In the genomic region with DNA sequence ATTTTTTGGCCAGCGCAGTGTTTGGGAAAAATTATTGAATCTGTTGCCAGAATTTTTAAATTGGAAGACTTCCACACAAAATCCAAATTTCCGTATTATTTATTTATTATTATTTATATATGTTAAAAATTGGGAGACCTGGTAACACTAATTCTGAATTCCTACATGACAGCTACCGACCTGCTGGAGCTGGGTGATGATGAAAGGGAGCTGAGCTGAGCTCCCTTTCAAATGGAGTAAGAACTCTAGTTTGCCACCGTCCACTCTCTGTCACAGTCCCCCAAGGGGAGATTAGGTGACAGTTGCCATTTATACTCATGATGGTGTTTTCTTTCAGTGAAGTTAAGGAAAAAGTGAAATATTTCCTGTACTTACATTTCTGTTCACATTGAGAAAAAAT, we compare ENCODE assay signal across 8 cellular contexts. TPM values are rescaled to one million over a fixed set of nuclear protein-coding genes. Genes with fewer than 3 reads are reported as not detected.
DNase-seq lines count a peak whose midpoint lies in the region; ATAC-seq and TF ChIP-seq lines count a peak whose summit lies in the region.

No MANE protein-coding gene starts in this region.

- peaks cover 0 to 2% (median 0%) of the 10 kb centered on the region in 5 experiments for H3K9me3 Mint-ChIP-seq in brain

- no peak for ATAC-seq in HG02759 (IDR thresholded peaks at IDR 0.05; ENCODE audit: unreplicated experiment)

- no peaks in the 10 kb centered on the region for H3K36me3 ChIP-seq in A673 (ENCODE audit: insufficient read depth, low read length, poor library complexity, severe bottlenecking)
- H3K36me3 ChIP-seq in mucosa of stomach (ENCODE audit: control insufficient read depth, insufficient read depth, low read length) = no peaks in the 10 kb centered on the region

- intact Hi-C loops in A673 (cut with micrococcal nuclease; ENCODE audit: unreplicated experiment) = loop anchor here (5.0 kb wide), 1 partner anchor 61 kb away; no protein-coding TSS in a partner anchor

- H3K4me1 ChIP-seq in A673 (ENCODE audit: insufficient read depth, low read length, poor library complexity, severe bottlenecking) = peaks cover 25% of the 10 kb centered on the region
- H3K4me1 ChIP-seq in mucosa of stomach (ENCODE audit: control insufficient read depth, insufficient read depth, low read length) = peaks cover 22% of the 10 kb centered on the region

- H3K9ac ChIP-seq in mucosa of stomach (ENCODE audit: low read length) = peak overlapping the region; percentile 82

- H3K4me1 Mint-ChIP-seq in brain = peaks cover 66% of the 10 kb centered on the region

- H3K4me3 Mint-ChIP-seq in brain = peak overlapping the region; percentile 94 to 98 (median 96)

- CTCF ChIA-PET in A673 (lab: Charles Lee) = no interaction called here

- BruUV-seq in A673 (replicated peaks; lab: Mats Ljungman, UMichigan) = no TSS peak

- H3K4me3 ChIP-seq in A673 (ENCODE audit: low read depth, low read length, poor library complexity, severe bottlenecking) (peak overlapping the region; percentile 83), HFF-Myc (replicated peaks; ENCODE audit: low read depth, low read length) (peak overlapping the region; percentile 87), mucosa of stomach (ENCODE audit: low read length) (no peak overlapping the region)

- DNase-seq in A673 (ENCODE audit: low spot score) = no peak
- no peak for DNase-seq in HFF-Myc (ENCODE audit: extremely low read depth, low read depth)
- no peak for DNase-seq in GM20000 (ENCODE audit: low spot score)
- no peak for DNase-seq in NCI-H2171 treated with DMSO at 0.1 percent for 48 hours (lab: John Stamatoyannopoulos, UW)
- no peak for DNase-seq in SIG-M5 treated with dmso at 0.1 percent for 504 hours (lab: John Stamatoyannopoulos, UW; ENCODE audit: unreplicated experiment)

- POLR2A ChIA-PET in A673 (lab: Charles Lee; ENCODE audit: low non-redundant PET) = no interaction called here

- no peak overlapping the region for H3K27ac ChIP-seq in A673 (ENCODE audit: low read depth, low read length, poor library complexity, severe bottlenecking)

- H3K9me3 ChIP-seq in A673 (ENCODE audit: low read depth, low read length, poor library complexity, severe bottlenecking) (no peaks in the 10 kb centered on the region), mucosa of stomach (ENCODE audit: control insufficient read depth, low read length) (no peaks in the 10 kb centered on the region)

- peaks cover 17% of the 10 kb centered on the region for H3K27me3 Mint-ChIP-seq in brain

- peak overlapping the region; percentile 85 to 97 (median 92) for H3K27ac Mint-ChIP-seq in brain

- no peak for TF ChIP-seq CTCF in A673 (conservative IDR thresholded peaks at IDR 0.05; ENCODE audit: low read depth, low read length)
- TF ChIP-seq CTCF in HFF-Myc (IDR thresholded peaks at IDR 0.05; ENCODE audit: low read depth, low read length, missing control alignments) = no peak
- no peak for TF ChIP-seq CTCF in brain (conservative IDR thresholded peaks at IDR 0.05)
- TF ChIP-seq CTCF in GM20000 (IDR thresholded peaks at IDR 0.05; ENCODE audit: extremely low read depth, missing control alignments) = no peak

- H3K27me3 ChIP-seq in A673 (replicated peaks; ENCODE audit: insufficient read depth, low read depth, low read length, poor library complexity) (no peaks in the 10 kb centered on the region), mucosa of stomach (ENCODE audit: control insufficient read depth, insufficient read depth, low read length) (no peaks in the 10 kb centered on the region)

- peaks cover 8% of the 10 kb centered on the region for H3K36me3 Mint-ChIP-seq in brain

RNA-seq across cellular contexts. Expression of gene CRTC3, which starts 1.4 kb away (rescaled TPM):
- 34.6 and 35.3 TPM in 2 replicates for total RNA-seq in A673 (2021)
- polyA plus RNA-seq in brain (ENCODE audit: insufficient read depth, low read depth, low replicate concordance) = 37.2 TPM
